Comparison of ENCODE assay signal across 9 cellular contexts in genomic region chr10:48506147-48506917, GRCh38.
DNase-seq lines count a peak whose midpoint lies in the region; ATAC-seq and TF ChIP-seq lines count a peak whose summit lies in the region.
"Had no signal": no experiment of that assay in that cellular context is flagged by ENCODE, and none has a peak within 500 bp of the region (broad histone marks: within the 10 kb centered on the region; RNA-seq: fewer than 3 reads in every experiment).

No MANE protein-coding gene starts in this region.

- no peak overlapping the region for H3K27ac Mint-ChIP-seq in activated CD8-positive, alpha-beta memory T cell treated with anti-CD3 and anti-CD28 coated beads, Interleukin-2, amount 10 ng/mL, durations not matched to agents 7 days and 5 days
- no peak overlapping the region for H3K27ac Mint-ChIP-seq in progenitor cell of endocrine pancreas
- H3K27ac Mint-ChIP-seq: naive thymus-derived CD8-positive, alpha-beta T cell had no signal

- peak; percentile 47 for ATAC-seq in activated CD8-positive, alpha-beta memory T cell treated with anti-CD3 and anti-CD28 coated beads, Interleukin-2, amount 10 ng/mL, durations not matched to agents 7 days and 5 days
- ATAC-seq in HG03095 (IDR thresholded peaks at IDR 0.05; ENCODE audit: unreplicated experiment): no peak
- no peak for ATAC-seq in HG02970 (IDR thresholded peaks at IDR 0.05; ENCODE audit: low FRiP score, unreplicated experiment)
- ATAC-seq: naive thymus-derived CD8-positive, alpha-beta T cell had no signal

- in situ Hi-C loops in brain microvascular endothelial cell (cut with HindIII; ENCODE audit: low pct_ligation_motif_present, low sequenced_read_pairs): no loop called here

- H3K36me3 Mint-ChIP-seq in activated CD8-positive, alpha-beta memory T cell treated with anti-CD3 and anti-CD28 coated beads, Interleukin-2, amount 10 ng/mL, durations not matched to agents 7 days and 5 days: no peaks in the 10 kb centered on the region
- H3K36me3 Mint-ChIP-seq in progenitor cell of endocrine pancreas (ENCODE audit: insufficient read depth): no peaks in the 10 kb centered on the region
- H3K36me3 Mint-ChIP-seq: naive thymus-derived CD8-positive, alpha-beta T cell had no signal

- H3K36me3 ChIP-seq in MG63 (no peaks in the 10 kb centered on the region), brain microvascular endothelial cell (replicated peaks) (no peaks in the 10 kb centered on the region)

- peak; percentile 50 for DNase-seq in activated CD8-positive, alpha-beta memory T cell treated with anti-CD3 and anti-CD28 coated beads, Interleukin-2, amount 10 ng/mL, durations not matched to agents 7 days and 5 days
- DNase-seq in activated CD8-positive, alpha-beta memory T cell treated with anti-CD3 and anti-CD28 coated beads, Interleukin-2, amount 50 U/mL, for 48 hours: no peak
- DNase-seq in MG63 (peak; percentile 40), brain microvascular endothelial cell (peak; percentile 31), progenitor cell of endocrine pancreas (ENCODE audit: low spot score, unreplicated experiment) (no peak), dedifferentiated amniotic fluid mesenchymal stem cell (ENCODE audit: extremely low spot score) (no peak)

- no peak overlapping the region for H3K4me3 Mint-ChIP-seq in activated CD8-positive, alpha-beta memory T cell treated with anti-CD3 and anti-CD28 coated beads, Interleukin-2, amount 10 ng/mL, durations not matched to agents 7 days and 5 days
- no peak overlapping the region for H3K4me3 Mint-ChIP-seq in progenitor cell of endocrine pancreas (ENCODE audit: low read depth)
- H3K4me3 Mint-ChIP-seq: naive thymus-derived CD8-positive, alpha-beta T cell had no signal

- H3K9me3 Mint-ChIP-seq in activated CD8-positive, alpha-beta memory T cell treated with anti-CD3 and anti-CD28 coated beads, Interleukin-2, amount 10 ng/mL, durations not matched to agents 7 days and 5 days (ENCODE audit: low read depth): no peaks in the 10 kb centered on the region
- no peaks in the 10 kb centered on the region for H3K9me3 Mint-ChIP-seq in progenitor cell of endocrine pancreas (ENCODE audit: low read depth)
- H3K9me3 Mint-ChIP-seq: naive thymus-derived CD8-positive, alpha-beta T cell had no signal

- no peaks in the 10 kb centered on the region for H3K9me3 ChIP-seq in MG63

- H3K27ac ChIP-seq in brain microvascular endothelial cell: no peak overlapping the region

- H3K4me1 Mint-ChIP-seq in activated CD8-positive, alpha-beta memory T cell treated with anti-CD3 and anti-CD28 coated beads, Interleukin-2, amount 10 ng/mL, durations not matched to agents 7 days and 5 days: no peaks in the 10 kb centered on the region
- H3K4me1 Mint-ChIP-seq in progenitor cell of endocrine pancreas (ENCODE audit: low read depth): peaks cover 5% of the 10 kb centered on the region

- TF ChIP-seq CTCF in brain microvascular endothelial cell (IDR thresholded peaks at IDR 0.05; ENCODE audit: low read depth, low read length, missing control alignments): peak; percentile 51
- peak; percentile 12 for TF ChIP-seq CTCF in progenitor cell of endocrine pancreas (IDR thresholded peaks at IDR 0.05; ENCODE audit: unreplicated experiment)

- H3K27me3 Mint-ChIP-seq in activated CD8-positive, alpha-beta memory T cell treated with anti-CD3 and anti-CD28 coated beads, Interleukin-2, amount 10 ng/mL, durations not matched to agents 7 days and 5 days: peaks cover 9% of the 10 kb centered on the region
- H3K27me3 Mint-ChIP-seq in progenitor cell of endocrine pancreas: peaks cover 16% of the 10 kb centered on the region

- CTCF ChIA-PET in activated CD8-positive, alpha-beta memory T cell treated with anti-CD3 and anti-CD28 coated beads, Interleukin-2, amount 10 ng/mL, durations not matched to agents 7 days and 5 days (lab: Charles Lee): interaction anchor here (0.9 to 2.1 kb wide), 5 partner anchors 9 to 145 kb away, joined by 3 to 14 read pairs (median 5); no protein-coding TSS in a partner anchor

- H3K27me3 ChIP-seq in MG63 (no peaks in the 10 kb centered on the region), brain microvascular endothelial cell (replicated peaks) (no peaks in the 10 kb centered on the region)

- H3K4me3 ChIP-seq in MG63 (no peak overlapping the region), brain microvascular endothelial cell (ENCODE audit: low read depth, low read length) (no peak overlapping the region)

Comparison
In these comparisons a context has a peak if more than half of its experiments do, and no peak if none do; other contexts are left out.
1. DNase-seq: peak in activated CD8-positive, alpha-beta memory T cell treated with anti-CD3 and anti-CD28 coated beads, Interleukin-2, amount 10 ng/mL, durations not matched to agents 7 days and 5 days (single experiment), MG63 (single experiment) and brain microvascular endothelial cell (single experiment); none in activated CD8-positive, alpha-beta memory T cell treated with anti-CD3 and anti-CD28 coated beads, Interleukin-2, amount 50 U/mL, for 48 hours (single experiment), progenitor cell of endocrine pancreas (single experiment) and dedifferentiated amniotic fluid mesenchymal stem cell (single experiment).